1 cellular context compared by ENCODE assay signal in genomic region chr6:157460182-157460999, GRCh38.
TF ChIP-seq lines count a peak whose summit lies in the region.

No MANE protein-coding gene starts in this region.

TF ChIP-seq in SK-N-SH, 30 proteins besides CTCF, POLR2A, EP300 and RAD21 (continued from another document):
- TF ChIP-seq TEAD4 (IDR thresholded peaks at IDR 0.05; ENCODE audit: borderline replicate concordance, insufficient read depth), result no peak
- TF ChIP-seq POLR2AphosphoS5 (IDR thresholded peaks at IDR 0.05; ENCODE audit: low read depth, low read length), result no peak
- TF ChIP-seq FOXM1 (IDR thresholded peaks at IDR 0.05; ENCODE audit: low read depth), result no peak
- TF ChIP-seq RXRA (IDR thresholded peaks at IDR 0.05; ENCODE audit: borderline replicate concordance, low read depth), result no peak
- no peak for TF ChIP-seq MXI1 (IDR thresholded peaks at IDR 0.05; ENCODE audit: low read depth, low read length)
- no peak for TF ChIP-seq YY1 (IDR thresholded peaks at IDR 0.05; ENCODE audit: low read depth)
- no peak for TF ChIP-seq NFIC (IDR thresholded peaks at IDR 0.05; ENCODE audit: borderline replicate concordance)
- no peak for TF ChIP-seq ZBTB33 (IDR thresholded peaks at IDR 0.05; ENCODE audit: borderline replicate concordance, low read depth)
- no peak for TF ChIP-seq GABPA (IDR thresholded peaks at IDR 0.05; ENCODE audit: low read depth)
- no peak for TF ChIP-seq CHD2 (IDR thresholded peaks at IDR 0.05; ENCODE audit: low read length, partially characterized antibody)
- no peak for TF ChIP-seq EZH2phosphoT487 (IDR thresholded peaks at IDR 0.05; ENCODE audit: borderline replicate concordance, low read depth)
